9 cellular contexts compared by ENCODE assay signal in genomic region chr1:155137129-155137528, GRCh38. TPM values are rescaled to one million over a fixed set of nuclear protein-coding genes. Genes with fewer than 3 reads are reported as not detected.
A peak's percentile ranks its signal among the peaks of the same experiment; 100 is the strongest.
DNase-seq lines count a peak whose midpoint lies in the region; ATAC-seq and TF ChIP-seq lines count a peak whose summit lies in the region.
"Had no signal": no experiment of that assay in that cellular context is flagged by ENCODE, and none has a peak within 500 bp of the region (broad histone marks: within the 10 kb centered on the region; RNA-seq: fewer than 3 reads in every experiment).

No MANE protein-coding gene starts in this region.

- H4K5ac ChIP-seq in H9 (ENCODE audit: insufficient read length, low read depth, low read length): no peak overlapping the region

- no peak overlapping the region for H2AK5ac ChIP-seq in H9 (ENCODE audit: insufficient read length, low read length)

- H3K79me1 ChIP-seq in H9 (ENCODE audit: insufficient read depth, low read depth, low read length, poor library complexity, severe bottlenecking): no peaks in the 10 kb centered on the region

- H3K4me1 ChIP-seq in H9 (ENCODE audit: insufficient read depth, low read length): no peaks in the 10 kb centered on the region
- peaks cover 25% of the 10 kb centered on the region for H3K4me1 ChIP-seq in skeletal muscle satellite cell (ENCODE audit: control insufficient read depth, insufficient read depth, low read length)

- H2BK120ac ChIP-seq in H9 (ENCODE audit: low read depth, low read length, poor library complexity, severe bottlenecking): no peak overlapping the region

- no peaks in the 10 kb centered on the region for H3K9me3 Mint-ChIP-seq in H9
- H3K9me3 Mint-ChIP-seq in activated CD4-positive, alpha-beta memory T cell treated with anti-CD3 and anti-CD28 coated beads for 36 hours: no peaks in the 10 kb centered on the region

- H3K9ac ChIP-seq in H9 (ENCODE audit: extremely low read depth, insufficient read length, low read length) (no peak overlapping the region), skeletal muscle satellite cell (ENCODE audit: low read depth, low read length) (peak overlapping the region; percentile 93)

- no peak for DNase-seq in H9
- DNase-seq in activated CD4-positive, alpha-beta memory T cell treated with anti-CD3 and anti-CD28 coated beads for 36 hours: no peak
- DNase-seq in foreskin fibroblast: no peak
- no peak for DNase-seq in NCI-H1417 treated with DMSO at 0.1 percent for 48 hours (lab: John Stamatoyannopoulos, UW)
- DNase-seq: NCI-H146 had no signal

- H2BK20ac ChIP-seq in H9 (ENCODE audit: low read depth, low read length, poor library complexity, severe bottlenecking): no peak overlapping the region

- no peak overlapping the region for H3K18ac ChIP-seq in H9 (ENCODE audit: insufficient read length, low read depth, low read length)

- H3K4ac ChIP-seq in H9 (ENCODE audit: low read depth, low read length): no peak overlapping the region

- no peak overlapping the region for H4K91ac ChIP-seq in H9 (ENCODE audit: insufficient read length, low read depth, low read length)

- POLR2A ChIA-PET in activated CD4-positive, alpha-beta memory T cell treated with anti-CD3 and anti-CD28 coated beads for 36 hours (lab: Charles Lee): interaction anchor here (1.1 to 2.0 kb wide), 2 partner anchors 51 to 57 kb away, joined by 3 to 8 read pairs; no protein-coding TSS in a partner anchor

- no peaks in the 10 kb centered on the region for H4K20me1 ChIP-seq in H9 (ENCODE audit: control insufficient read depth, insufficient read depth, insufficient read length)

- no peak overlapping the region for H2BK12ac ChIP-seq in H9 (ENCODE audit: insufficient read length, low read depth, low read length)

- WGBS in H9 (ENCODE audit: extremely low coverage, insufficient read length, low lambda C conversion rate): no CpG with 5 or more reads among the region's 1 CpG

- H2BK5ac ChIP-seq in H9 (ENCODE audit: insufficient read length, low read length): no peak overlapping the region

- no peaks in the 10 kb centered on the region for H3K9me3 ChIP-seq in H9 (ENCODE audit: control insufficient read depth, low read depth, low read length)
- no peaks in the 10 kb centered on the region for H3K9me3 ChIP-seq in skeletal muscle satellite cell (replicated peaks; ENCODE audit: low read length)

- no peak overlapping the region for H3K27ac Mint-ChIP-seq in H9
- H3K27ac Mint-ChIP-seq in activated CD4-positive, alpha-beta memory T cell treated with anti-CD3 and anti-CD28 coated beads for 36 hours: peak overlapping the region; percentile 94

- CTCF ChIA-PET in activated CD4-positive, alpha-beta memory T cell treated with anti-CD3 and anti-CD28 coated beads for 36 hours (lab: Charles Lee): interaction anchor here (0.7 to 3.7 kb wide), 7 partner anchors 30 to 76 kb away, joined by 3 to 21 read pairs (median 4); partner anchors contain the start of genes KRTCAP2 and TRIM46

- H3K4me3 ChIP-seq in foreskin fibroblast (ENCODE audit: low read depth in 1 of 2, low read length in 2 of 2) (peak overlapping the region; percentile 54 to 59), skeletal muscle satellite cell (ENCODE audit: low read length) (peak overlapping the region; percentile 90)

- H3K27me3 Mint-ChIP-seq in H9 (ENCODE audit: low read depth): peaks cover 16% of the 10 kb centered on the region
- no peaks in the 10 kb centered on the region for H3K27me3 Mint-ChIP-seq in activated CD4-positive, alpha-beta memory T cell treated with anti-CD3 and anti-CD28 coated beads for 36 hours

- peak overlapping the region; percentile 97 for H3K4me2 ChIP-seq in H9 (ENCODE audit: insufficient read depth, insufficient read length, low read length)
- peak overlapping the region; percentile 98 for H3K4me2 ChIP-seq in skeletal muscle satellite cell (ENCODE audit: low read length)

- TF ChIP-seq CTCF in H9 (conservative IDR thresholded peaks at IDR 0.05): no peak
- TF ChIP-seq CTCF in foreskin fibroblast (IDR thresholded peaks at IDR 0.05; ENCODE audit: low read depth, low read length): no peak

- H3K56ac ChIP-seq in H9 (ENCODE audit: insufficient read length, low read depth, low read length): no peak overlapping the region

- no peak overlapping the region for H3K23ac ChIP-seq in H9 (ENCODE audit: insufficient read length, low read depth, low read length)

- H3K27ac ChIP-seq in H9 (ENCODE audit: insufficient read length, low read depth, low read length): no peak overlapping the region

- H3K36me3 ChIP-seq in skeletal muscle satellite cell (ENCODE audit: insufficient read depth, low read length): peaks cover 4% of the 10 kb centered on the region

- peak overlapping the region; percentile 93 for H3K4me3 Mint-ChIP-seq in H9
- peak overlapping the region; percentile 91 for H3K4me3 Mint-ChIP-seq in activated CD4-positive, alpha-beta memory T cell treated with anti-CD3 and anti-CD28 coated beads for 36 hours

- no peak overlapping the region for H2AFZ ChIP-seq in H9 (ENCODE audit: low read length)

- no peak for ATAC-seq in GM21526 (IDR thresholded peaks at IDR 0.05; ENCODE audit: low FRiP score, unreplicated experiment)
- no peak for ATAC-seq in HG03442 (IDR thresholded peaks at IDR 0.05; ENCODE audit: unreplicated experiment)
- no peak for ATAC-seq in HG03095 (IDR thresholded peaks at IDR 0.05; ENCODE audit: unreplicated experiment)

- H2BK15ac ChIP-seq in H9 (ENCODE audit: low read depth, low read length): no peak overlapping the region

- H3K14ac ChIP-seq in H9 (ENCODE audit: insufficient read depth, low read length): no peak overlapping the region

- H3K36me3 Mint-ChIP-seq in H9 (ENCODE audit: insufficient read depth in 1 of 3, low read depth in 3 of 3): peaks cover 14 to 18% (median 17%) of the 10 kb centered on the region in 3 experiments; a peak in 6 of 7 replicates
- peaks cover 17% of the 10 kb centered on the region for H3K36me3 Mint-ChIP-seq in activated CD4-positive, alpha-beta memory T cell treated with anti-CD3 and anti-CD28 coated beads for 36 hours

- H3T11ph ChIP-seq in H9 (ENCODE audit: low read length): no peak overlapping the region

- peaks cover 23% of the 10 kb centered on the region for H3K23me2 ChIP-seq in H9 (ENCODE audit: insufficient read length, low read depth, low read length, poor library complexity, severe bottlenecking)

- H3K4me1 Mint-ChIP-seq in H9: peaks cover 22 to 23% of the 10 kb centered on the region in 2 experiments
- peaks cover 37% of the 10 kb centered on the region for H3K4me1 Mint-ChIP-seq in activated CD4-positive, alpha-beta memory T cell treated with anti-CD3 and anti-CD28 coated beads for 36 hours (ENCODE audit: low read depth)

- 0 out of 2 replicates have a peak, but pooled peaks cover 3% of the 10 kb centered on the region for H3K79me2 ChIP-seq in H9 (ENCODE audit: insufficient read depth, low read length)

- intact Hi-C loops in activated CD4-positive, alpha-beta memory T cell treated with anti-CD3 and anti-CD28 coated beads for 36 hours (cut with micrococcal nuclease): loop anchor here (5.0 kb wide), 1 partner anchor 105 kb away; a partner anchor contains a TSS

- no peak overlapping the region for H4K8ac ChIP-seq in H9 (replicated peaks; ENCODE audit: insufficient read length, low read depth, low read length)

- H3K27me3 ChIP-seq in H9 (ENCODE audit: insufficient read depth, low read length) (no peaks in the 10 kb centered on the region), skeletal muscle satellite cell (ENCODE audit: control insufficient read depth, insufficient read depth, low read length) (peaks cover 5% of the 10 kb centered on the region)

RNA-seq across cellular contexts. Expression of gene SLC50A1, which starts 1.5 kb away (rescaled TPM):
- 24.9 and 26.0 TPM in 2 replicates for total RNA-seq in H9 (2021)
- total RNA-seq in activated CD4-positive, alpha-beta memory T cell treated with anti-CD3 and anti-CD28 coated beads for 36 hours: 10 to 100 TPM; 60.1 TPM
- 26.6 and 39.5 TPM in 2 replicates for total RNA-seq in skeletal muscle satellite cell (2012; rRNA removed)

RNA-seq across cellular contexts. Expression of gene DPM3, which starts 3.2 kb away (rescaled TPM):
- 47.4 and 48.5 TPM in 2 replicates for total RNA-seq in H9 (2021)
- total RNA-seq in activated CD4-positive, alpha-beta memory T cell treated with anti-CD3 and anti-CD28 coated beads for 36 hours: 10 to 100 TPM; 34.1 to 37.7 TPM
- 31.5 and 74.5 TPM in 2 replicates for total RNA-seq in skeletal muscle satellite cell (2012; rRNA removed)

RNA-seq across cellular contexts. Expression of gene EFNA1, which starts 9.5 kb away (rescaled TPM):
- 1.4 and 1.9 TPM in 2 replicates for total RNA-seq in H9 (2021)
- total RNA-seq in activated CD4-positive, alpha-beta memory T cell treated with anti-CD3 and anti-CD28 coated beads for 36 hours: under 1 TPM in 1 of 2 experiments, not detected in 1; 0.24 TPM
- 0.22 and 1.3 TPM in 2 replicates for total RNA-seq in skeletal muscle satellite cell (2012; rRNA removed)

RNA-seq across cellular contexts. Expression of gene KRTCAP2, which starts 36.0 kb away (rescaled TPM):
- total RNA-seq in H9 (2021): 149 and 152 TPM in 2 replicates
- total RNA-seq in activated CD4-positive, alpha-beta memory T cell treated with anti-CD3 and anti-CD28 coated beads for 36 hours: 100 to 1,000 TPM; 138 to 146 TPM
- 109 and 185 TPM in 2 replicates for total RNA-seq in skeletal muscle satellite cell (2012; rRNA removed)

RNA-seq across cellular contexts. Expression of gene TRIM46, which starts 36.5 kb away (rescaled TPM):
- 16.5 and 18.4 TPM in 2 replicates for total RNA-seq in H9 (2021)
- 1 to 10 TPM; 6.3 to 7.1 TPM for total RNA-seq in activated CD4-positive, alpha-beta memory T cell treated with anti-CD3 and anti-CD28 coated beads for 36 hours
- 3.0 and 3.5 TPM in 2 replicates for total RNA-seq in skeletal muscle satellite cell (2012; rRNA removed)
